ENCODE assay signal across 18 cellular contexts in the genomic region with DNA sequence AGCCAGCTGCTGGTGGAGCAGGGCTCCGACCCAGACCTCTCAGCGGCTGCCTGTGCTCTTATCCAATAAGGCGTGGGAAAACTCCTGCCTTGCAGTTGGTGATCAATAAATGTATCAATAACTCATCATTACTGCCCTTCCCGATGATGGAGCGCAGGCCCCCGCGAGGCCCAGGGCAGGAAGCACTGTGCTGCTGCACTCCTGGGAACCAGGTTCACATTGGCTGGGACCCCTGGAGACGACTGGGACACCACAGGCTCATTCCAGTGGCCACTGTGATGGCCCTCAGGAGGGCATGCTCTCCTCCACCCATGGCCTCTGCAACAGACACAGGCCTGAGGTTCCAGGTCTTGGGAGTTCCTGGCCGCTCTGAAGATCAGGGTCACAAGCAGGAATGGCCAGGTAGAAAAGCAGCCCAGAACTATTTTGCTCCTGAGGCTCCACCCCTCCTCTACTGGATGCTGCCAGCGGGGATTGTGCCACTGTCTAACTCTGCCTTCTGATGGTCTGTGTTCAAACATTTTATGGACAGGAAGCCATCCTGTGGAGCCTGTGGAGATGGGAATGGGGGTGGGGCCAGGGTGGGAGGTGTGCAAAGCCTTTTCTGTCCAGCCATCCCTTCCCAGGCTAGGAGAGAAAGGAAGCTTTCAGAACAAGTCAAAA.
DNase-seq lines count a peak whose midpoint lies in the region; ATAC-seq and TF ChIP-seq lines count a peak whose summit lies in the region.
"Had no signal": no experiment of that assay in that cellular context is flagged by ENCODE, and none has a peak within 500 bp of the region (broad histone marks: within the 10 kb centered on the region; RNA-seq: fewer than 3 reads in every experiment).

No MANE protein-coding gene starts in this region.

- no peak overlapping the region for H2AFZ ChIP-seq in neuronal stem cell (ENCODE audit: low read length)

- H3K27ac ChIP-seq in RWPE2 (ENCODE audit: poor library complexity, severe bottlenecking), result no peak overlapping the region
- H3K27ac ChIP-seq in neuronal stem cell (replicated peaks; ENCODE audit: low read length), result no peak overlapping the region
- H3K27ac ChIP-seq: RWPE1 had no signal

- H3K4me3 ChIP-seq in RWPE2 (ENCODE audit: severe bottlenecking) (no peak overlapping the region), neuronal stem cell (ENCODE audit: low read length in 2 of 2) (no peak overlapping the region)

- peak overlapping the region; percentile 29 for H3K18ac ChIP-seq in neuronal stem cell (ENCODE audit: low read length)

- peak overlapping the region; percentile 11 for H2BK15ac ChIP-seq in neuronal stem cell (ENCODE audit: low read length)

- no peak overlapping the region for H2BK5ac ChIP-seq in neuronal stem cell (ENCODE audit: low read length)

- peak overlapping the region; percentile 40 for H2AK5ac ChIP-seq in neuronal stem cell (ENCODE audit: low read depth, low read length)

- H2BK120ac ChIP-seq in neuronal stem cell (ENCODE audit: low read depth, low read length), result no peak overlapping the region

- H2BK12ac ChIP-seq in neuronal stem cell (ENCODE audit: low read length), result no peak overlapping the region

- H3K4me1 ChIP-seq in RWPE2 (ENCODE audit: insufficient read depth, poor library complexity, severe bottlenecking), result no peaks in the 10 kb centered on the region
- peaks cover 3 to 4% of the 10 kb centered on the region in 2 donors for H3K4me1 ChIP-seq in neuronal stem cell (ENCODE audit: control insufficient read depth in 2 of 2, insufficient read depth in 1 of 2, low read depth in 1 of 2, low read length in 2 of 2)

- no peak overlapping the region for H4K91ac ChIP-seq in neuronal stem cell (ENCODE audit: low read depth, low read length, poor library complexity)

- no peak overlapping the region for H3K14ac ChIP-seq in neuronal stem cell (ENCODE audit: low read length)

- H3K4me2 ChIP-seq in neuronal stem cell (ENCODE audit: insufficient read depth, low read length, poor library complexity, severe bottlenecking), result no peak overlapping the region

- no CpG with 5 or more reads among the region's 10 CpGs for WGBS in neuronal stem cell (ENCODE audit: extremely low coverage in 2 of 2, insufficient read length in 2 of 2, insufficient replicate concordance in 1 of 2), 2 donors

- TF ChIP-seq CTCF in RWPE2 (IDR thresholded peaks at IDR 0.05; ENCODE audit: poor library complexity, severe bottlenecking), result no peak

- ATAC-seq in Right ventricle myocardium superior (ENCODE audit: poor library complexity), result no peak
- no peak for ATAC-seq in RWPE2 (ENCODE audit: low read depth)
- ATAC-seq in HG03460 (IDR thresholded peaks at IDR 0.05; ENCODE audit: unreplicated experiment), result no peak
- no peak for ATAC-seq in HG02970 (IDR thresholded peaks at IDR 0.05; ENCODE audit: low FRiP score, unreplicated experiment)
- ATAC-seq: SK-N-SH treated with all-trans-retinoic acid at 6 μM for 48 hours had no signal

- no peaks in the 10 kb centered on the region for H3K79me1 ChIP-seq in neuronal stem cell (ENCODE audit: low read depth, low read length)

- H3K36me3 ChIP-seq in RWPE2 (ENCODE audit: low read depth) (no peaks in the 10 kb centered on the region), neuronal stem cell (replicated peaks in 1 of 2; ENCODE audit: control insufficient read depth in 2 of 2, insufficient read depth in 2 of 2, low read length in 2 of 2) (no peaks in the 10 kb centered on the region)

- DNase-seq in cardiac septum (ENCODE audit: low spot score), result peak; percentile 58
- DNase-seq in Right ventricle myocardium superior, result no peak
- peak; percentile 29 for DNase-seq in RWPE2 (ENCODE audit: low spot score)
- no peak for DNase-seq in neuronal stem cell (ENCODE audit: low spot score)
- no peak for DNase-seq in activated naive CD4-positive, alpha-beta T cell treated with Interleukin-2 at 50 U/mL for 16 hours
- DNase-seq: COR-L47; H9; Karpas-422; NCI-H1417; NCI-H187 treated with DMSO at 0.1 percent for 48 hours; NCI-H2227 treated with DMSO at 0.1 percent for 48 hours; NCI-H510A; NCI-H748 treated with DMSO at 0.1 percent for 48 hours; NK-92 treated with Interleukin-12 subunit alpha and Interleukin-12 subunit beta, amount 100 ng/mL, for 24 hours had no signal

- no peak overlapping the region for H4K8ac ChIP-seq in neuronal stem cell (ENCODE audit: low read depth, low read length)

- H3K9me3 ChIP-seq in RWPE2 (ENCODE audit: severe bottlenecking) (no peaks in the 10 kb centered on the region), neuronal stem cell (replicated peaks in 1 of 2; ENCODE audit: control insufficient read depth in 2 of 2, insufficient read depth in 1 of 2, low read depth in 1 of 2, low read length in 2 of 2) (peaks cover 0 to 4% of the 10 kb centered on the region in 2 donors)

- no peak overlapping the region for H3K4ac ChIP-seq in neuronal stem cell (ENCODE audit: low read length)

- H3K23ac ChIP-seq in neuronal stem cell (ENCODE audit: low read depth, low read length, poor library complexity), result no peak overlapping the region

- H3K9ac ChIP-seq in neuronal stem cell (ENCODE audit: low read depth, low read length, poor library complexity), result no peak overlapping the region

- intact Hi-C loops in cardiac septum (cut with DNase I) (loop anchor here (10.0 kb wide), 1 partner anchor 283 kb away; a partner anchor contains a TSS), Right ventricle myocardium superior (cut with DNase I) (no loop called here)

- no peaks in the 10 kb centered on the region for H3K27me3 ChIP-seq in RWPE2 (ENCODE audit: insufficient read depth, poor library complexity, severe bottlenecking)
- H3K27me3 ChIP-seq in neuronal stem cell (ENCODE audit: control insufficient read depth in 3 of 3, insufficient read depth in 3 of 3, low read depth in 1 of 3, low read length in 3 of 3), result peaks cover 0 to 6% (median 0%) of the 10 kb centered on the region in 3 experiments

Comparison
In these comparisons a context has a peak if more than half of its experiments do, and no peak if none do; other contexts are left out.
1. DNase-seq: peak in cardiac septum (single experiment) and RWPE2 (single experiment); none in Right ventricle myocardium superior (single experiment), neuronal stem cell (single experiment) and activated naive CD4-positive, alpha-beta T cell treated with Interleukin-2 at 50 U/mL for 16 hours (single experiment).